In the genomic region with DNA sequence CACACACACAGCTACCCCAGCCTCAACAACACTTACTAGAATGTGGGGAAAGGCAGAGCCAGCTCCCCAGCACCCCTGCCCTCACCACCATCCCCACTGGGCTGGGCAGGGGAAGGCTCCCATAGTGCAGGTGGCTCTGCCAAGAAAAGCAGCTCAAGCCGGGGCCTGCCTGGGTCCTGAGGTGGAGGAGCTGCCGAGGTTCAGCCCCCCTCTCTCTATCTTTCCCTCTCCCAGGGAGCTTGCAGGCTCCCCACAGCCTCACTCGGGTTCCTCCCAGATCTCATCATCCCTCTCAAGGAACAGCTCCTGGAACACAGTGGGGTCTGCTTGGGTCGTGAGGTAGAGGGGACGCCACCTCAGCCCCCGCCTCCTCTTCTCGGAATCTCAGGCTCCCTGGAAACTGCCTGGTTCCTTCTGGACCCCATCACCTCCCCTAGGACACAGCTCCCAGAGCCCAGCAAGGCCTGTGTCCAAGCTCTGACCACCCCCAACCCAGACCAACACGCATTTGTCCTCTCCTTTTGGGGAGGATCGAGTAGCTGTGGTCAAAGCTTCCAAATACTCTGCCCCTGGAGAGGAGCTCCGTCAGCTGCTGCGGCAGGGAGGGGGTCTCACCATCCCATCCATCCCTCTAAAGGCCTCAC, we compare ENCODE assay signal across 1 cellular context.
TF ChIP-seq lines count a peak whose summit lies in the region.

No MANE protein-coding gene starts in this region.

TF ChIP-seq in endothelial cell of umbilical vein, 7 proteins besides CTCF, POLR2A, EP300 and RAD21:
- no peak for TF ChIP-seq GATA2 (IDR thresholded peaks at IDR 0.05; ENCODE audit: insufficient read depth, insufficient read length, low read depth, low read length)
- no peak for TF ChIP-seq FOS (IDR thresholded peaks at IDR 0.05; ENCODE audit: borderline replicate concordance, insufficient read depth, low read length)
- TF ChIP-seq JUN (IDR thresholded peaks at IDR 0.05; ENCODE audit: borderline replicate concordance, insufficient read depth, insufficient read length, low read depth): no peak
- TF ChIP-seq MAX (IDR thresholded peaks at IDR 0.05; ENCODE audit: insufficient read depth, insufficient read length): no peak
- no peak for TF ChIP-seq MYC (IDR thresholded peaks at IDR 0.05; ENCODE audit: low read depth, low read length)
- TF ChIP-seq POLR2AphosphoS5 (IDR thresholded peaks at IDR 0.05; ENCODE audit: insufficient read depth, low read depth, low read length): no peak
- no peak for TF ChIP-seq EZH2 (IDR thresholded peaks at IDR 0.05; ENCODE audit: borderline replicate concordance, low read depth, low read length, severe bottlenecking)
